ENCODE assay signal across 1 cellular context in the genomic region with DNA sequence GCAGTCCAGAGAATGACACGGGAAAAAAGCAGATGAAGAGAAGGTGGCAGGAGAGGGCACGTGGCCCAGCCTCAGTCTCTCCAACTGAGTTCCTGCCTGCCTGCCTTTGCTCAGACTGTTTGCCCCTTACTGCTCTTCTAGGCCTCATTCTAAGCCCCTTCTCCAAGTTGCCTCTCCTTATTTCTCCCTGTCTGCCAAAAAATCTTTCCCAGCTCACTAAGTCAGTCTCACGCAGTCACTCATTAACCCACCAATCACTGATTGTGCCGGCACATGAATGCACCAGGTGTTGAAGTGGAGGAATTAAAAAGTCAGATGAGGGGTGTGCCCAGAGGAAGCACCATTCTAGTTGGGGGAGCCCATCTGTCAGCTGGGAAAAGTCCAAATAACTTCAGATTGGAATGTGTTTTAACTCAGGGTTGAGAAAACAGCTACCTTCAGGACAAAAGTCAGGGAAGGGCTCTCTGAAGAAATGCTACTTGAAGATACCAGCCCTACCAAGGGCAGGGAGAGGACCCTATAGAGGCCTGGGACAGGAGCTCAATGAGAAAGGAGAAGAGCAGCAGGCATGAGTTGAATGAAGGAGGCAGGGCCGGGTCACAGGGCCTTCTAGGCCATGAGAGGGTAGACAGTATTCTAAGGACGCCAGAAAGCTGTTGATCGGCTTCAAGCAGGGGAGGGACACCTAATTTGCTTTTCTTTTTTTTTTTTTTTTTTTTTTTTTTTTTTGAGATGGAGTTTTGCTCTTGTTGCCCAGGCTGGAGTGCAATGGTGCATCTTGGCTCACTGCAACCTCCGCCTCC.
TF ChIP-seq lines count a peak whose summit lies in the region.

No MANE protein-coding gene starts in this region.

TF ChIP-seq in GM23338, 12 proteins besides CTCF, POLR2A, EP300 and RAD21 (continued from another document):
- TF ChIP-seq, protein P1, sequence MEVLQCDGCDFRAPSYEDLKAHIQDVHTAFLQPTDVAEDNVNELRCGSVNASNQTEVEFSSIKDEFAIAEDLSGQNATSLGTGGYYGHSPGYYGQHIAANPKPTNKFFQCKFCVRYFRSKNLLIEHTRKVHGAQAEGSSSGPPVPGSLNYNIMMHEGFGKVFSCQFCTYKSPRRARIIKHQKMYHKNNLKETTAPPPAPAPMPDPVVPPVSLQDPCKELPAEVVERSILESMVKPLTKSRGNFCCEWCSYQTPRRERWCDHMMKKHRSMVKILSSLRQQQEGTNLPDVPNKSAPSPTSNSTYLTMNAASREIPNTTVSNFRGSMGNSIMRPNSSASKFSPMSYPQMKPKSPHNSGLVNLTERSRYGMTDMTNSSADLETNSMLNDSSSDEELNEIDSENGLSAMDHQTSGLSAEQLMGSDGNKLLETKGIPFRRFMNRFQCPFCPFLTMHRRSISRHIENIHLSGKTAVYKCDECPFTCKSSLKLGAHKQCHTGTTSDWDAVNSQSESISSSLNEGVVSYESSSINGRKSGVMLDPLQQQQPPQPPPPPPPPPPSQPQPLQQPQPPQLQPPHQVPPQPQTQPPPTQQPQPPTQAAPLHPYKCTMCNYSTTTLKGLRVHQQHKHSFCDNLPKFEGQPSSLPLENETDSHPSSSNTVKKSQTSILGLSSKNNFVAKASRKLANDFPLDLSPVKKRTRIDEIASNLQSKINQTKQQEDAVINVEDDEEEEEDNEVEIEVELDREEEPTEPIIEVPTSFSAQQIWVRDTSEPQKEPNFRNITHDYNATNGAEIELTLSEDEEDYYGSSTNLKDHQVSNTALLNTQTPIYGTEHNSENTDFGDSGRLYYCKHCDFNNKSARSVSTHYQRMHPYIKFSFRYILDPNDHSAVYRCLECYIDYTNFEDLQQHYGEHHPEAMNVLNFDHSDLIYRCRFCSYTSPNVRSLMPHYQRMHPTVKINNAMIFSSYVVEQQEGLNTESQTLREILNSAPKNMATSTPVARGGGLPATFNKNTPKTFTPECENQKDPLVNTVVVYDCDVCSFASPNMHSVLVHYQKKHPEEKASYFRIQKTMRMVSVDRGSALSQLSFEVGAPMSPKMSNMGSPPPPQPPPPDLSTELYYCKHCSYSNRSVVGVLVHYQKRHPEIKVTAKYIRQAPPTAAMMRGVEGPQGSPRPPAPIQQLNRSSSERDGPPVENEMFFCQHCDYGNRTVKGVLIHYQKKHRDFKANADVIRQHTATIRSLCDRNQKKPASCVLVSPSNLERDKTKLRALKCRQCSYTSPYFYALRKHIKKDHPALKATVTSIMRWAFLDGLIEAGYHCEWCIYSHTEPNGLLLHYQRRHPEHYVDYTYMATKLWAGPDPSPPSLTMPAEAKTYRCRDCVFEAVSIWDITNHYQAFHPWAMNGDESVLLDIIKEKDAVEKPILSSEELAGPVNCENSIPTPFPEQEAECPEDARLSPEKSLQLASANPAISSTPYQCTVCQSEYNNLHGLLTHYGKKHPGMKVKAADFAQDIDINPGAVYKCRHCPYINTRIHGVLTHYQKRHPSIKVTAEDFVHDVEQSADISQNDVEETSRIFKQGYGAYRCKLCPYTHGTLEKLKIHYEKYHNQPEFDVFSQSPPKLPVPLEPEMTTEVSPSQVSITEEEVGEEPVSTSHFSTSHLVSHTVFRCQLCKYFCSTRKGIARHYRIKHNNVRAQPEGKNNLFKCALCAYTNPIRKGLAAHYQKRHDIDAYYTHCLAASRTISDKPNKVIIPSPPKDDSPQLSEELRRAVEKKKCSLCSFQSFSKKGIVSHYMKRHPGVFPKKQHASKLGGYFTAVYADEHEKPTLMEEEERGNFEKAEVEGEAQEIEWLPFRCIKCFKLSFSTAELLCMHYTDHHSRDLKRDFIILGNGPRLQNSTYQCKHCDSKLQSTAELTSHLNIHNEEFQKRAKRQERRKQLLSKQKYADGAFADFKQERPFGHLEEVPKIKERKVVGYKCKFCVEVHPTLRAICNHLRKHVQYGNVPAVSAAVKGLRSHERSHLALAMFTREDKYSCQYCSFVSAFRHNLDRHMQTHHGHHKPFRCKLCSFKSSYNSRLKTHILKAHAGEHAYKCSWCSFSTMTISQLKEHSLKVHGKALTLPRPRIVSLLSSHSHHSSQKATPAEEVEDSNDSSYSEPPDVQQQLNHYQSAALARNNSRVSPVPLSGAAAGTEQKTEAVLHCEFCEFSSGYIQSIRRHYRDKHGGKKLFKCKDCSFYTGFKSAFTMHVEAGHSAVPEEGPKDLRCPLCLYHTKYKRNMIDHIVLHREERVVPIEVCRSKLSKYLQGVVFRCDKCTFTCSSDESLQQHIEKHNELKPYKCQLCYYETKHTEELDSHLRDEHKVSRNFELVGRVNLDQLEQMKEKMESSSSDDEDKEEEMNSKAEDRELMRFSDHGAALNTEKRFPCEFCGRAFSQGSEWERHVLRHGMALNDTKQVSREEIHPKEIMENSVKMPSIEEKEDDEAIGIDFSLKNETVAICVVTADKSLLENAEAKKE (CRISPR knock-in tag; IDR thresholded peaks at IDR 0.05) = no peak
- TF ChIP-seq CREB1 (CRISPR knock-in tag; IDR thresholded peaks at IDR 0.05; ENCODE audit: low read depth) (no peak), POLR2AphosphoS5 (IDR thresholded peaks at IDR 0.05; ENCODE audit: low read depth) (no peak), NANOG (IDR thresholded peaks at IDR 0.05; ENCODE audit: borderline replicate concordance) (no peak), JUNB (IDR thresholded peaks at IDR 0.05; ENCODE audit: unreplicated experiment) (no peak), ETS1 (IDR thresholded peaks at IDR 0.05) (no peak), ZNF114 (CRISPR knock-in tag; IDR thresholded peaks at IDR 0.05) (no peak), EZH2phosphoT487 (IDR thresholded peaks at IDR 0.05; ENCODE audit: unreplicated experiment) (no peak)
